In the genomic region with DNA sequence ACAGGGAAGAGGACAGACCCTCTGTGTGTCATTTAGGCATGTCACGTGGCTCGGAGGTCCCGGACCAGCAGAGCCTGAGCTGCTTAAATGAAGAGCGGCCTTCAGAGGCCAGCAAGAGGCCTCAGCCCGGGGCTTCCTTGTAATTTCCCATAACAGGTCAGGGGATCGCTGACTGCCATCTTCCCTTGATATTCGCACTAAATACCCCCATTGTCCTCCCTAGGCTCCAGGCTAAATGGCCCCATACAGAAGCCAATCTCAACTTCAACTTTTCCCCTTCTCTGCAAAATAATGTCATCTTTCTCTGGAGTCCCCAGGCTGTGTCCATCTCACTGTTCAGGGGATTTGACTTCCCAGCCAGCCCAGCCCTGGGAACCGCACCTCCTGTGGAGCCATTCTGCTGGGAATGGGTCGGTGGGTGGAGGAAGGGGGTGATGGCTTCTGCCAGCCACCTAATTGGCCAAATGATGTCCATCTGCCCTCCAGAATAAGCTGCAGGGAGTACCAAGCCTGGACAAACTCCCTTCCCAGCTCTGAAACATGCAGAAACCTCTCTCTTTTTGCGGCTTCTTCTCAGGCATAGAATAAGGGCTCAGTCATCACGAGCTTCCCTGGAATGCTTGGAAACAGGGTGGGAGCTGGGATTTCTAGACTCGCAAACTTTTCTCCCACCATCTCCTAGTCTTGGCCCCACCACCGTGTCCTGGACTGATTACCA, we compare ENCODE assay signal across 1 cellular context.
TF ChIP-seq lines count a peak whose summit lies in the region.

No MANE protein-coding gene starts in this region.

TF ChIP-seq in H1, 55 proteins besides CTCF, POLR2A, EP300 and RAD21 (continued from another document):
- TF ChIP-seq JUND (IDR thresholded peaks at IDR 0.05; ENCODE audit: low read length) (no peak), EGR1 (IDR thresholded peaks at IDR 0.05; ENCODE audit: borderline replicate concordance, low read depth, low read length) (no peak), MAFK (IDR thresholded peaks at IDR 0.05; ENCODE audit: low read depth, low read length) (no peak), TBP (IDR thresholded peaks at IDR 0.05; ENCODE audit: low read depth, low read length) (no peak), SP2 (IDR thresholded peaks at IDR 0.05; ENCODE audit: low read length) (no peak), SP4 (IDR thresholded peaks at IDR 0.05; ENCODE audit: low read length) (no peak), RXRA (IDR thresholded peaks at IDR 0.05; ENCODE audit: insufficient read depth, low read depth, low read length) (no peak), SAP30 (IDR thresholded peaks at IDR 0.05; ENCODE audit: insufficient read depth, insufficient replicate concordance, low read length) (no peak), NANOG (IDR thresholded peaks at IDR 0.05; ENCODE audit: insufficient read depth, low read depth, low read length, poor library complexity, severe bottlenecking) (no peak), ZNF274 (IDR thresholded peaks at IDR 0.05; ENCODE audit: borderline replicate concordance, extremely low read depth, low read length) (no peak), JUN (IDR thresholded peaks at IDR 0.05; ENCODE audit: low read depth, low read length) (no peak), SRF (IDR thresholded peaks at IDR 0.05; ENCODE audit: low read depth, low read length) (no peak), CHD1 (IDR thresholded peaks at IDR 0.05; ENCODE audit: low read depth, low read length) (no peak), CBX5 (IDR thresholded peaks at IDR 0.05; ENCODE audit: low read depth, low read length) (no peak)
- TF ChIP-seq, protein P1, sequence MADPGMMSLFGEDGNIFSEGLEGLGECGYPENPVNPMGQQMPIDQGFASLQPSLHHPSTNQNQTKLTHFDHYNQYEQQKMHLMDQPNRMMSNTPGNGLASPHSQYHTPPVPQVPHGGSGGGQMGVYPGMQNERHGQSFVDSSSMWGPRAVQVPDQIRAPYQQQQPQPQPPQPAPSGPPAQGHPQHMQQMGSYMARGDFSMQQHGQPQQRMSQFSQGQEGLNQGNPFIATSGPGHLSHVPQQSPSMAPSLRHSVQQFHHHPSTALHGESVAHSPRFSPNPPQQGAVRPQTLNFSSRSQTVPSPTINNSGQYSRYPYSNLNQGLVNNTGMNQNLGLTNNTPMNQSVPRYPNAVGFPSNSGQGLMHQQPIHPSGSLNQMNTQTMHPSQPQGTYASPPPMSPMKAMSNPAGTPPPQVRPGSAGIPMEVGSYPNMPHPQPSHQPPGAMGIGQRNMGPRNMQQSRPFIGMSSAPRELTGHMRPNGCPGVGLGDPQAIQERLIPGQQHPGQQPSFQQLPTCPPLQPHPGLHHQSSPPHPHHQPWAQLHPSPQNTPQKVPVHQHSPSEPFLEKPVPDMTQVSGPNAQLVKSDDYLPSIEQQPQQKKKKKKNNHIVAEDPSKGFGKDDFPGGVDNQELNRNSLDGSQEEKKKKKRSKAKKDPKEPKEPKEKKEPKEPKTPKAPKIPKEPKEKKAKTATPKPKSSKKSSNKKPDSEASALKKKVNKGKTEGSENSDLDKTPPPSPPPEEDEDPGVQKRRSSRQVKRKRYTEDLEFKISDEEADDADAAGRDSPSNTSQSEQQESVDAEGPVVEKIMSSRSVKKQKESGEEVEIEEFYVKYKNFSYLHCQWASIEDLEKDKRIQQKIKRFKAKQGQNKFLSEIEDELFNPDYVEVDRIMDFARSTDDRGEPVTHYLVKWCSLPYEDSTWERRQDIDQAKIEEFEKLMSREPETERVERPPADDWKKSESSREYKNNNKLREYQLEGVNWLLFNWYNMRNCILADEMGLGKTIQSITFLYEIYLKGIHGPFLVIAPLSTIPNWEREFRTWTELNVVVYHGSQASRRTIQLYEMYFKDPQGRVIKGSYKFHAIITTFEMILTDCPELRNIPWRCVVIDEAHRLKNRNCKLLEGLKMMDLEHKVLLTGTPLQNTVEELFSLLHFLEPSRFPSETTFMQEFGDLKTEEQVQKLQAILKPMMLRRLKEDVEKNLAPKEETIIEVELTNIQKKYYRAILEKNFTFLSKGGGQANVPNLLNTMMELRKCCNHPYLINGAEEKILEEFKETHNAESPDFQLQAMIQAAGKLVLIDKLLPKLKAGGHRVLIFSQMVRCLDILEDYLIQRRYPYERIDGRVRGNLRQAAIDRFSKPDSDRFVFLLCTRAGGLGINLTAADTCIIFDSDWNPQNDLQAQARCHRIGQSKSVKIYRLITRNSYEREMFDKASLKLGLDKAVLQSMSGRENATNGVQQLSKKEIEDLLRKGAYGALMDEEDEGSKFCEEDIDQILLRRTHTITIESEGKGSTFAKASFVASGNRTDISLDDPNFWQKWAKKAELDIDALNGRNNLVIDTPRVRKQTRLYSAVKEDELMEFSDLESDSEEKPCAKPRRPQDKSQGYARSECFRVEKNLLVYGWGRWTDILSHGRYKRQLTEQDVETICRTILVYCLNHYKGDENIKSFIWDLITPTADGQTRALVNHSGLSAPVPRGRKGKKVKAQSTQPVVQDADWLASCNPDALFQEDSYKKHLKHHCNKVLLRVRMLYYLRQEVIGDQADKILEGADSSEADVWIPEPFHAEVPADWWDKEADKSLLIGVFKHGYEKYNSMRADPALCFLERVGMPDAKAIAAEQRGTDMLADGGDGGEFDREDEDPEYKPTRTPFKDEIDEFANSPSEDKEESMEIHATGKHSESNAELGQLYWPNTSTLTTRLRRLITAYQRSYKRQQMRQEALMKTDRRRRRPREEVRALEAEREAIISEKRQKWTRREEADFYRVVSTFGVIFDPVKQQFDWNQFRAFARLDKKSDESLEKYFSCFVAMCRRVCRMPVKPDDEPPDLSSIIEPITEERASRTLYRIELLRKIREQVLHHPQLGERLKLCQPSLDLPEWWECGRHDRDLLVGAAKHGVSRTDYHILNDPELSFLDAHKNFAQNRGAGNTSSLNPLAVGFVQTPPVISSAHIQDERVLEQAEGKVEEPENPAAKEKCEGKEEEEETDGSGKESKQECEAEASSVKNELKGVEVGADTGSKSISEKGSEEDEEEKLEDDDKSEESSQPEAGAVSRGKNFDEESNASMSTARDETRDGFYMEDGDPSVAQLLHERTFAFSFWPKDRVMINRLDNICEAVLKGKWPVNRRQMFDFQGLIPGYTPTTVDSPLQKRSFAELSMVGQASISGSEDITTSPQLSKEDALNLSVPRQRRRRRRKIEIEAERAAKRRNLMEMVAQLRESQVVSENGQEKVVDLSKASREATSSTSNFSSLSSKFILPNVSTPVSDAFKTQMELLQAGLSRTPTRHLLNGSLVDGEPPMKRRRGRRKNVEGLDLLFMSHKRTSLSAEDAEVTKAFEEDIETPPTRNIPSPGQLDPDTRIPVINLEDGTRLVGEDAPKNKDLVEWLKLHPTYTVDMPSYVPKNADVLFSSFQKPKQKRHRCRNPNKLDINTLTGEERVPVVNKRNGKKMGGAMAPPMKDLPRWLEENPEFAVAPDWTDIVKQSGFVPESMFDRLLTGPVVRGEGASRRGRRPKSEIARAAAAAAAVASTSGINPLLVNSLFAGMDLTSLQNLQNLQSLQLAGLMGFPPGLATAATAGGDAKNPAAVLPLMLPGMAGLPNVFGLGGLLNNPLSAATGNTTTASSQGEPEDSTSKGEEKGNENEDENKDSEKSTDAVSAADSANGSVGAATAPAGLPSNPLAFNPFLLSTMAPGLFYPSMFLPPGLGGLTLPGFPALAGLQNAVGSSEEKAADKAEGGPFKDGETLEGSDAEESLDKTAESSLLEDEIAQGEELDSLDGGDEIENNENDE (IDR thresholded peaks at IDR 0.05; ENCODE audit: insufficient replicate concordance, low read length): no peak
- TF ChIP-seq, protein P2, sequence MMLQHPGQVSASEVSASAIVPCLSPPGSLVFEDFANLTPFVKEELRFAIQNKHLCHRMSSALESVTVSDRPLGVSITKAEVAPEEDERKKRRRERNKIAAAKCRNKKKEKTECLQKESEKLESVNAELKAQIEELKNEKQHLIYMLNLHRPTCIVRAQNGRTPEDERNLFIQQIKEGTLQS (IDR thresholded peaks at IDR 0.05; ENCODE audit: insufficient read depth, low read depth, low read length): no peak
TF ChIP-seq in H1: peak in this region for 0.
